ENCODE assay signal across 26 cellular contexts in the genomic region with DNA sequence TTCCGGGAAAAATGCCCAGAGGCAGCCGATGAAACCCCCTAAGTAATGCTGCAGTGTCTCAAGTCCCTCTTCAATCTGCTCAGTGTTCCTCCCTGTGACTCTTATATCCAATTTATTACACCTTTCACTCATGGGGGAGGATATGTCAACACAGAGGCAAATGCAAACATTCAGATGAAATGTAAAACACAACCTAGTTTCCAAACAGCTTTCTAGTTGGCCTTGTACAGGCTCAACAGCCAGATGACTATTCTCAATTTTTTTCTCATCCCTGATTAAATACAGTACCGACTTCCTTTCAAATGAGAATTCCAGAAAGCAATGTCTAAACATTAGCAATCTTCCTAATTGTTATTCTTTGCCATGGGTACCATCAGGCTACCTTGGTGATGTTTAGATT.
DNase-seq lines count a peak whose midpoint lies in the region; TF ChIP-seq lines count a peak whose summit lies in the region.
"Had no signal": no experiment of that assay in that cellular context is flagged by ENCODE, and none has a peak within 500 bp of the region (broad histone marks: within the 10 kb centered on the region; RNA-seq: fewer than 3 reads in every experiment).

No MANE protein-coding gene starts in this region.

- no peak overlapping the region for H4K8ac ChIP-seq in trophoblast cell (ENCODE audit: low read depth, low read length)

- H2BK12ac ChIP-seq in trophoblast cell (ENCODE audit: low read length), result peak overlapping the region; percentile 15

- no peak overlapping the region for H3K23ac ChIP-seq in trophoblast cell (ENCODE audit: low read length)

- no peak overlapping the region for H3K4ac ChIP-seq in trophoblast cell (ENCODE audit: low read depth, low read length)

- H2AFZ ChIP-seq in trophoblast cell (ENCODE audit: insufficient read depth, low read length, poor library complexity), result no peak overlapping the region

- peaks cover 7 to 8% of the 10 kb centered on the region in 2 experiments for H3K4me1 ChIP-seq in trophoblast cell (ENCODE audit: control insufficient read depth in 1 of 2, insufficient read depth in 2 of 2, low read length in 2 of 2)
- H3K4me1 ChIP-seq: A549 had no signal

- H3K9ac ChIP-seq in trophoblast cell (ENCODE audit: low read length), result no peak overlapping the region
- H3K9ac ChIP-seq: BLaER1 had no signal

- H2BK120ac ChIP-seq in trophoblast cell (ENCODE audit: insufficient read depth, low read length, poor library complexity), result no peak overlapping the region

- H4K91ac ChIP-seq in trophoblast cell (ENCODE audit: low read depth, low read length), result peak overlapping the region; percentile 25

- H3K9me3 ChIP-seq in trophoblast cell (ENCODE audit: insufficient read depth, low read depth, low read length), result no peaks in the 10 kb centered on the region
- H3K9me3 ChIP-seq: A549, BE2C, BLaER1 had no signal

- no peaks in the 10 kb centered on the region for H3K27me3 Mint-ChIP-seq in nephron progenitor cell (ENCODE audit: low read depth, poor library complexity)
- H3K27me3 Mint-ChIP-seq: CD4-positive, alpha-beta memory T cell; CD4-positive, CD25-positive, alpha-beta regulatory T cell; CD8-positive, alpha-beta memory T cell had no signal

- H3K18ac ChIP-seq in trophoblast cell (ENCODE audit: low read length), result no peak overlapping the region

- no peak for TF ChIP-seq CTCF in nephron progenitor cell (IDR thresholded peaks at IDR 0.05)

- no peak overlapping the region for H4K12ac ChIP-seq in trophoblast cell (ENCODE audit: low read depth, low read length)

- H3K27ac ChIP-seq in trophoblast cell (ENCODE audit: low read depth, low read length) (no peak overlapping the region), substantia nigra (ENCODE audit: low read depth, low read length, poor library complexity, severe bottlenecking) (no peak overlapping the region)
- H3K27ac ChIP-seq: 22Rv1, A549, BLaER1 had no signal

- no peak overlapping the region for H3K4me2 ChIP-seq in trophoblast cell (ENCODE audit: low read length)
- H3K4me2 ChIP-seq: A549 had no signal

- no peaks in the 10 kb centered on the region for H3K36me3 Mint-ChIP-seq in nephron progenitor cell (ENCODE audit: low read depth)
- H3K36me3 Mint-ChIP-seq: CD14-positive monocyte; CD4-positive, alpha-beta memory T cell; CD4-positive, CD25-positive, alpha-beta regulatory T cell had no signal

- peak overlapping the region; percentile 61 for H3K27ac Mint-ChIP-seq in nephron progenitor cell
- H3K27ac Mint-ChIP-seq: CD14-positive monocyte; CD4-positive, alpha-beta memory T cell; CD4-positive, CD25-positive, alpha-beta regulatory T cell; CD8-positive, alpha-beta memory T cell had no signal

- H3K9me3 Mint-ChIP-seq in nephron progenitor cell, result no peaks in the 10 kb centered on the region
- H3K9me3 Mint-ChIP-seq: CD14-positive monocyte; CD4-positive, alpha-beta memory T cell; CD4-positive, CD25-positive, alpha-beta regulatory T cell; CD8-positive, alpha-beta memory T cell had no signal

- peak; percentile 16 for DNase-seq in NCI-H69 (lab: John Stamatoyannopoulos, UW)
- peak; percentile 39 for DNase-seq in left kidney (ENCODE audit: low read depth, low spot score)
- DNase-seq in nephron progenitor cell, result no peak
- DNase-seq in trophoblast cell, result no peak
- DNase-seq in activated CD8-positive, alpha-beta memory T cell treated with anti-CD3 and anti-CD28 coated beads for 24 hours, result no peak
- no peak for DNase-seq in NCI-H146 (lab: John Stamatoyannopoulos, UW)
- DNase-seq in iPS-NIHi7 (ENCODE audit: extremely low spot score), result no peak
- no peak for DNase-seq in substantia nigra (lab: John Stamatoyannopoulos, UW)
- DNase-seq: BE2C; C1 segment of cervical spinal cord; CD4-positive, alpha-beta memory T cell; CD4-positive, CD25-positive, alpha-beta regulatory T cell; CD8-positive, alpha-beta memory T cell; COR-L47; DMS 273 treated with DMSO at 0.1 percent for 48 hours; DMS153; DMS53; DMS79; DND-41; EL; GDM1 had no signal

- no peak overlapping the region for H2AK5ac ChIP-seq in trophoblast cell (ENCODE audit: low read length)

- H3K4me3 Mint-ChIP-seq in nephron progenitor cell, result no peak overlapping the region
- H3K4me3 Mint-ChIP-seq: CD14-positive monocyte; CD4-positive, alpha-beta memory T cell; CD4-positive, CD25-positive, alpha-beta regulatory T cell; CD8-positive, alpha-beta memory T cell had no signal

- peaks cover 9% of the 10 kb centered on the region for H3K79me1 ChIP-seq in trophoblast cell (ENCODE audit: low read length)

- H3K4me1 Mint-ChIP-seq in nephron progenitor cell, result peaks cover 18% of the 10 kb centered on the region
- H3K4me1 Mint-ChIP-seq: CD4-positive, alpha-beta memory T cell; CD4-positive, CD25-positive, alpha-beta regulatory T cell; CD8-positive, alpha-beta memory T cell had no signal

- no CpG with 5 or more reads among the region's 3 CpGs for WGBS in trophoblast cell (ENCODE audit: extremely low coverage, insufficient coverage, insufficient read length)

- no peak overlapping the region for H3K4me3 ChIP-seq in trophoblast cell (ENCODE audit: low read depth, low read length)
- H3K4me3 ChIP-seq: A549, BLaER1, GM12878 had no signal

- H3K14ac ChIP-seq in trophoblast cell (ENCODE audit: low read length), result no peak overlapping the region

- H3K27me3 ChIP-seq in trophoblast cell (ENCODE audit: insufficient read depth, low read length), result no peaks in the 10 kb centered on the region
- H3K27me3 ChIP-seq: BE2C, BLaER1 had no signal

- H3K36me3 ChIP-seq in trophoblast cell (ENCODE audit: control insufficient read depth in 1 of 2, insufficient read depth in 2 of 2, low read length in 2 of 2), result no peaks in the 10 kb centered on the region
- H3K36me3 ChIP-seq: BE2C, BLaER1 had no signal

- peaks cover 2% of the 10 kb centered on the region for H3K79me2 ChIP-seq in trophoblast cell (ENCODE audit: control insufficient read depth, insufficient read depth, low read length, poor library complexity)

- H2BK5ac ChIP-seq in trophoblast cell (ENCODE audit: low read depth, low read length, poor library complexity), result no peak overlapping the region

Comparison
In these comparisons a context has a peak if more than half of its experiments do, and no peak if none do; other contexts are left out.
1. DNase-seq: peak in NCI-H69 (single experiment) and left kidney (single experiment); none in nephron progenitor cell (single experiment), trophoblast cell (0 of 2), activated CD8-positive, alpha-beta memory T cell treated with anti-CD3 and anti-CD28 coated beads for 24 hours (single experiment), NCI-H146 (single experiment), iPS-NIHi7 (single experiment) and substantia nigra (0 of 49).